Comparison of ENCODE assay signal across 21 cellular contexts in genomic region chr16:87803385-87803784, GRCh38.
"Had no signal": no experiment of that assay in that cellular context is flagged by ENCODE, and none has a peak within 500 bp of the region (broad histone marks: within the 10 kb centered on the region; RNA-seq: fewer than 3 reads in every experiment).

No MANE protein-coding gene starts in this region.

- H3K9ac ChIP-seq: parathyroid adenoma had no signal

- H3K4me3 ChIP-seq: esophagus muscularis mucosa, tibial artery had no signal

- DNase-seq: activated CD4-positive, alpha-beta memory T cell treated with anti-CD3 and anti-CD28 coated beads, Interleukin-2, amount 10 ng/mL, durations not matched to agents 7 days and 5 days; activated CD4-positive, alpha-beta T cell treated with anti-CD3 and anti-CD28 coated beads for 48 hours; activated CD4-positive, CD25-positive, alpha-beta regulatory T cell; activated gamma-delta T cell; aorta; caudate nucleus; effector memory CD4-positive, alpha-beta T cell; hypothalamus; mesenchymal stem cell; stimulated activated CD4-positive, alpha-beta T cell treated with anti-CD3 and anti-CD28 coated beads, Interleukin-1b, Interleukin-23, amount 100 ng/mL, for 48 hours; T-helper 1 cell; T-helper 9 cell; tibial artery had no signal

- H3K9me3 ChIP-seq: tibial artery had no signal

- H3K27ac Mint-ChIP-seq: activated CD4-positive, alpha-beta memory T cell treated with anti-CD3 and anti-CD28 coated beads, Interleukin-2, amount 10 ng/mL, durations not matched to agents 7 days and 5 days; activated naive CD4-positive, alpha-beta T cell treated with anti-CD3 and anti-CD28 coated beads, Interleukin-2, amount 50 U/mL, for 72 hours; activated T-helper 1 cell treated with anti-CD3 and anti-CD28 coated beads, Interleukin-12 subunit alpha, Interleukin-12 subunit beta, Interleukin-2, Interleukin-4 antibody, amounts not matched to agents 30 ng/mL and 10 ng/mL and 1 ng/mL, durations not matched to agents 14 hours and 24 hours and 36 hours; nephron; stimulated activated naive CD8-positive, alpha-beta T cell treated with anti-CD3 and anti-CD28 coated beads, Interleukin-15, Interleukin-2, amounts not matched to agents 100 ng/mL and 50 ng/mL, for 24 hours had no signal

- H3K27ac ChIP-seq: esophagus muscularis mucosa, parathyroid adenoma, tibial artery had no signal

- H3K9me3 Mint-ChIP-seq: activated CD4-positive, alpha-beta memory T cell treated with anti-CD3 and anti-CD28 coated beads, Interleukin-2, amount 10 ng/mL, durations not matched to agents 7 days and 5 days; activated naive CD4-positive, alpha-beta T cell treated with anti-CD3 and anti-CD28 coated beads, Interleukin-2, amount 50 U/mL, for 72 hours; activated T-helper 1 cell treated with anti-CD3 and anti-CD28 coated beads, Interleukin-12 subunit alpha, Interleukin-12 subunit beta, Interleukin-2, Interleukin-4 antibody, amounts not matched to agents 30 ng/mL and 10 ng/mL and 1 ng/mL, durations not matched to agents 14 hours and 24 hours and 36 hours; stimulated activated naive CD8-positive, alpha-beta T cell treated with anti-CD3 and anti-CD28 coated beads, Interleukin-15, Interleukin-2, amounts not matched to agents 100 ng/mL and 50 ng/mL, for 24 hours had no signal

- H3K4me3 Mint-ChIP-seq: activated CD4-positive, alpha-beta memory T cell treated with anti-CD3 and anti-CD28 coated beads, Interleukin-2, amount 10 ng/mL, durations not matched to agents 7 days and 5 days; activated T-helper 1 cell treated with anti-CD3 and anti-CD28 coated beads, Interleukin-12 subunit alpha, Interleukin-12 subunit beta, Interleukin-2, Interleukin-4 antibody, amounts not matched to agents 30 ng/mL and 10 ng/mL and 1 ng/mL, durations not matched to agents 14 hours and 24 hours and 36 hours; brain; nephron; stimulated activated naive CD8-positive, alpha-beta T cell treated with anti-CD3 and anti-CD28 coated beads, Interleukin-15, Interleukin-2, amounts not matched to agents 100 ng/mL and 50 ng/mL, for 24 hours had no signal

- H3K79me2 ChIP-seq: parathyroid adenoma had no signal

- H3K36me3 ChIP-seq: esophagus muscularis mucosa, tibial artery had no signal

- H3K4me1 ChIP-seq: parathyroid adenoma had no signal

- H2AFZ ChIP-seq: parathyroid adenoma had no signal

- H3K36me3 Mint-ChIP-seq: brain had no signal

- ATAC-seq: activated naive CD4-positive, alpha-beta T cell treated with anti-CD3 and anti-CD28 coated beads, Interleukin-2, amount 50 U/mL, for 72 hours; right cardiac atrium had no signal

- H3K27me3 Mint-ChIP-seq: activated CD4-positive, alpha-beta memory T cell treated with anti-CD3 and anti-CD28 coated beads, Interleukin-2, amount 10 ng/mL, durations not matched to agents 7 days and 5 days; brain; stimulated activated naive CD8-positive, alpha-beta T cell treated with anti-CD3 and anti-CD28 coated beads, Interleukin-15, Interleukin-2, amounts not matched to agents 100 ng/mL and 50 ng/mL, for 24 hours had no signal
